Comparison of ENCODE assay signal across 1 cellular context in the genomic region with DNA sequence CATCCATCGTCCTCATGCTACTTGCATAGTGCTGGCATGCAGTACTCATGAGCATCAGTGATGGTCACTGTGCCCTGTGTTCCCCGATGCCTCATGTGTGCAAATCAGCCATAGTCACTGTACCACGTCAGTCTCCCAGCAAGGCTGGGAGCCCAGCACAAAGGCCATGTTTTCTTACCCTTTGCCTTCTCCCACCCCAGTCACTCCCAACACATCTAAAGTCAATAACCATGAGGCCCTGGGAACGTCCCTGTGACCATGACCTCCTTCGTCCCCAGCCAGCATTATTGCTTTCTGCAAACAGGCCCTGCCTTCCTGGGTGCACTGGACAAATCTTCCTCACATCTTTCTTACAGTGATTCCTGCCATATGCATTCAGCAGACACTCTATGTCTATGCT.
TF ChIP-seq lines count a peak whose summit lies in the region.

No MANE protein-coding gene starts in this region.

TF ChIP-seq in HepG2, 621 proteins besides CTCF, POLR2A, EP300 and RAD21 (continued from another document and continues in another):
- TF ChIP-seq, protein P1, sequence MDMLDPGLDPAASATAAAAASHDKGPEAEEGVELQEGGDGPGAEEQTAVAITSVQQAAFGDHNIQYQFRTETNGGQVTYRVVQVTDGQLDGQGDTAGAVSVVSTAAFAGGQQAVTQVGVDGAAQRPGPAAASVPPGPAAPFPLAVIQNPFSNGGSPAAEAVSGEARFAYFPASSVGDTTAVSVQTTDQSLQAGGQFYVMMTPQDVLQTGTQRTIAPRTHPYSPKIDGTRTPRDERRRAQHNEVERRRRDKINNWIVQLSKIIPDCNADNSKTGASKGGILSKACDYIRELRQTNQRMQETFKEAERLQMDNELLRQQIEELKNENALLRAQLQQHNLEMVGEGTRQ (IDR thresholded peaks at IDR 0.05; ENCODE audit: low read depth, low read length) = no peak
- TF ChIP-seq, protein P1 (CRISPR knock-in tag; IDR thresholded peaks at IDR 0.05; ENCODE audit: borderline replicate concordance) = no peak
- TF ChIP-seq, protein P2, sequence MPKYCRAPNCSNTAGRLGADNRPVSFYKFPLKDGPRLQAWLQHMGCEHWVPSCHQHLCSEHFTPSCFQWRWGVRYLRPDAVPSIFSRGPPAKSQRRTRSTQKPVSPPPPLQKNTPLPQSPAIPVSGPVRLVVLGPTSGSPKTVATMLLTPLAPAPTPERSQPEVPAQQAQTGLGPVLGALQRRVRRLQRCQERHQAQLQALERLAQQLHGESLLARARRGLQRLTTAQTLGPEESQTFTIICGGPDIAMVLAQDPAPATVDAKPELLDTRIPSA (CRISPR knock-in tag; IDR thresholded peaks at IDR 0.05; ENCODE audit: borderline replicate concordance) = no peak
- TF ChIP-seq, protein P3, sequence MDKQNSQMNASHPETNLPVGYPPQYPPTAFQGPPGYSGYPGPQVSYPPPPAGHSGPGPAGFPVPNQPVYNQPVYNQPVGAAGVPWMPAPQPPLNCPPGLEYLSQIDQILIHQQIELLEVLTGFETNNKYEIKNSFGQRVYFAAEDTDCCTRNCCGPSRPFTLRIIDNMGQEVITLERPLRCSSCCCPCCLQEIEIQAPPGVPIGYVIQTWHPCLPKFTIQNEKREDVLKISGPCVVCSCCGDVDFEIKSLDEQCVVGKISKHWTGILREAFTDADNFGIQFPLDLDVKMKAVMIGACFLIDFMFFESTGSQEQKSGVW (CRISPR knock-in tag; IDR thresholded peaks at IDR 0.05; ENCODE audit: borderline replicate concordance) = no peak
- TF ChIP-seq ZFP36L1 (CRISPR knock-in tag; IDR thresholded peaks at IDR 0.05) (no peak), HES4 (CRISPR knock-in tag; IDR thresholded peaks at IDR 0.05; ENCODE audit: borderline replicate concordance) (no peak), HNF4A (CRISPR knock-in tag; IDR thresholded peaks at IDR 0.05) (peak; percentile 95), ZNF891 (CRISPR knock-in tag; IDR thresholded peaks at IDR 0.05) (no peak), ZNF629 (CRISPR knock-in tag; conservative IDR thresholded peaks at IDR 0.05) (no peak), SRSF4 (IDR thresholded peaks at IDR 0.05; ENCODE audit: low read depth, low read length, poor library complexity, severe bottlenecking) (no peak), ZNF883 (CRISPR knock-in tag; IDR thresholded peaks at IDR 0.05; ENCODE audit: not compliant biosample characterization) (no peak), ZNF556 (CRISPR knock-in tag; IDR thresholded peaks at IDR 0.05; ENCODE audit: borderline replicate concordance) (peak; percentile 68; the same call in 1 of the 2 replicates), MXD4 (CRISPR knock-in tag; IDR thresholded peaks at IDR 0.05) (no peak), ZNF484 (CRISPR knock-in tag; IDR thresholded peaks at IDR 0.05; ENCODE audit: borderline replicate concordance, low read depth) (no peak), KLF12 (CRISPR knock-in tag; IDR thresholded peaks at IDR 0.05; ENCODE audit: borderline replicate concordance) (no peak), SAFB2 (CRISPR knock-in tag; IDR thresholded peaks at IDR 0.05; ENCODE audit: borderline replicate concordance, low read depth) (no peak), NFKB2 (CRISPR knock-in tag; IDR thresholded peaks at IDR 0.05; ENCODE audit: borderline replicate concordance) (no peak), TAF1 (CRISPR knock-in tag; IDR thresholded peaks at IDR 0.05) (no peak), ZNF878 (CRISPR knock-in tag; IDR thresholded peaks at IDR 0.05) (0 out of 2 replicates have a peak, but pooled peaks have one; percentile 42), ATAD3A (CRISPR knock-in tag; IDR thresholded peaks at IDR 0.05) (no peak), ELF4 (CRISPR knock-in tag; IDR thresholded peaks at IDR 0.05; ENCODE audit: borderline replicate concordance) (no peak), ZNF121 (CRISPR knock-in tag; IDR thresholded peaks at IDR 0.05) (no peak), ZNF607 (CRISPR knock-in tag; IDR thresholded peaks at IDR 0.05; ENCODE audit: borderline replicate concordance) (no peak), ZNF550 (CRISPR knock-in tag; IDR thresholded peaks at IDR 0.05; ENCODE audit: borderline replicate concordance) (no peak), SRY (CRISPR knock-in tag; IDR thresholded peaks at IDR 0.05) (no peak), NAIF1 (CRISPR knock-in tag; IDR thresholded peaks at IDR 0.05; ENCODE audit: borderline replicate concordance) (no peak), ZNF232 (CRISPR knock-in tag; IDR thresholded peaks at IDR 0.05; ENCODE audit: borderline replicate concordance) (0 out of 2 replicates have a peak, but pooled peaks have one; percentile 44), RFX3 (CRISPR knock-in tag; IDR thresholded peaks at IDR 0.05) (no peak)
- TF ChIP-seq, protein P4, sequence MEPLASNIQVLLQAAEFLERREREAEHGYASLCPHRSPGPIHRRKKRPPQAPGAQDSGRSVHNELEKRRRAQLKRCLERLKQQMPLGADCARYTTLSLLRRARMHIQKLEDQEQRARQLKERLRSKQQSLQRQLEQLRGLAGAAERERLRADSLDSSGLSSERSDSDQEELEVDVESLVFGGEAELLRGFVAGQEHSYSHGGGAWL (CRISPR knock-in tag; IDR thresholded peaks at IDR 0.05) = no peak
- TF ChIP-seq, protein P5, sequence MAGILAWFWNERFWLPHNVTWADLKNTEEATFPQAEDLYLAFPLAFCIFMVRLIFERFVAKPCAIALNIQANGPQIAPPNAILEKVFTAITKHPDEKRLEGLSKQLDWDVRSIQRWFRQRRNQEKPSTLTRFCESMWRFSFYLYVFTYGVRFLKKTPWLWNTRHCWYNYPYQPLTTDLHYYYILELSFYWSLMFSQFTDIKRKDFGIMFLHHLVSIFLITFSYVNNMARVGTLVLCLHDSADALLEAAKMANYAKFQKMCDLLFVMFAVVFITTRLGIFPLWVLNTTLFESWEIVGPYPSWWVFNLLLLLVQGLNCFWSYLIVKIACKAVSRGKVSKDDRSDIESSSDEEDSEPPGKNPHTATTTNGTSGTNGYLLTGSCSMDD (CRISPR knock-in tag; IDR thresholded peaks at IDR 0.05) = no peak
- TF ChIP-seq, protein P6, sequence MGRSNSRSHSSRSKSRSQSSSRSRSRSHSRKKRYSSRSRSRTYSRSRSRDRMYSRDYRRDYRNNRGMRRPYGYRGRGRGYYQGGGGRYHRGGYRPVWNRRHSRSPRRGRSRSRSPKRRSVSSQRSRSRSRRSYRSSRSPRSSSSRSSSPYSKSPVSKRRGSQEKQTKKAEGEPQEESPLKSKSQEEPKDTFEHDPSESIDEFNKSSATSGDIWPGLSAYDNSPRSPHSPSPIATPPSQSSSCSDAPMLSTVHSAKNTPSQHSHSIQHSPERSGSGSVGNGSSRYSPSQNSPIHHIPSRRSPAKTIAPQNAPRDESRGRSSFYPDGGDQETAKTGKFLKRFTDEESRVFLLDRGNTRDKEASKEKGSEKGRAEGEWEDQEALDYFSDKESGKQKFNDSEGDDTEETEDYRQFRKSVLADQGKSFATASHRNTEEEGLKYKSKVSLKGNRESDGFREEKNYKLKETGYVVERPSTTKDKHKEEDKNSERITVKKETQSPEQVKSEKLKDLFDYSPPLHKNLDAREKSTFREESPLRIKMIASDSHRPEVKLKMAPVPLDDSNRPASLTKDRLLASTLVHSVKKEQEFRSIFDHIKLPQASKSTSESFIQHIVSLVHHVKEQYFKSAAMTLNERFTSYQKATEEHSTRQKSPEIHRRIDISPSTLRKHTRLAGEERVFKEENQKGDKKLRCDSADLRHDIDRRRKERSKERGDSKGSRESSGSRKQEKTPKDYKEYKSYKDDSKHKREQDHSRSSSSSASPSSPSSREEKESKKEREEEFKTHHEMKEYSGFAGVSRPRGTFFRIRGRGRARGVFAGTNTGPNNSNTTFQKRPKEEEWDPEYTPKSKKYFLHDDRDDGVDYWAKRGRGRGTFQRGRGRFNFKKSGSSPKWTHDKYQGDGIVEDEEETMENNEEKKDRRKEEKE (IDR thresholded peaks at IDR 0.05) = no peak
- TF ChIP-seq, protein P7, sequence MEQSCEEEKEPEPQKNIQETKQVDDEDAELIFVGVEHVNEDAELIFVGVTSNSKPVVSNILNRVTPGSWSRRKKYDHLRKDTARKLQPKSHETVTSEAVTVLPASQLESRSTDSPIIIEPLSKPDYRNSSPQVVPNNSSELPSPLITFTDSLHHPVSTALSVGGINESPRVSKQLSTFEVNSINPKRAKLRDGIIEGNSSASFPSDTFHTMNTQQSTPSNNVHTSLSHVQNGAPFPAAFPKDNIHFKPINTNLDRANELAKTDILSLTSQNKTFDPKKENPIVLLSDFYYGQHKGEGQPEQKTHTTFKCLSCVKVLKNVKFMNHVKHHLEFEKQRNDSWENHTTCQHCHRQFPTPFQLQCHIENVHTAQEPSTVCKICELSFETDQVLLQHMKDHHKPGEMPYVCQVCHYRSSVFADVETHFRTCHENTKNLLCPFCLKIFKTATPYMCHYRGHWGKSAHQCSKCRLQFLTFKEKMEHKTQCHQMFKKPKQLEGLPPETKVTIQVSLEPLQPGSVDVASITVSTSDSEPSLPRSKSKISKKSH (CRISPR knock-in tag; IDR thresholded peaks at IDR 0.05; ENCODE audit: borderline replicate concordance) = no peak
- TF ChIP-seq, protein P8, sequence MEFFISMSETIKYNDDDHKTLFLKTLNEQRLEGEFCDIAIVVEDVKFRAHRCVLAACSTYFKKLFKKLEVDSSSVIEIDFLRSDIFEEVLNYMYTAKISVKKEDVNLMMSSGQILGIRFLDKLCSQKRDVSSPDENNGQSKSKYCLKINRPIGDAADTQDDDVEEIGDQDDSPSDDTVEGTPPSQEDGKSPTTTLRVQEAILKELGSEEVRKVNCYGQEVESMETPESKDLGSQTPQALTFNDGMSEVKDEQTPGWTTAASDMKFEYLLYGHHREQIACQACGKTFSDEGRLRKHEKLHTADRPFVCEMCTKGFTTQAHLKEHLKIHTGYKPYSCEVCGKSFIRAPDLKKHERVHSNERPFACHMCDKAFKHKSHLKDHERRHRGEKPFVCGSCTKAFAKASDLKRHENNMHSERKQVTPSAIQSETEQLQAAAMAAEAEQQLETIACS (CRISPR knock-in tag; IDR thresholded peaks at IDR 0.05) = no peak
- TF ChIP-seq, protein P9, sequence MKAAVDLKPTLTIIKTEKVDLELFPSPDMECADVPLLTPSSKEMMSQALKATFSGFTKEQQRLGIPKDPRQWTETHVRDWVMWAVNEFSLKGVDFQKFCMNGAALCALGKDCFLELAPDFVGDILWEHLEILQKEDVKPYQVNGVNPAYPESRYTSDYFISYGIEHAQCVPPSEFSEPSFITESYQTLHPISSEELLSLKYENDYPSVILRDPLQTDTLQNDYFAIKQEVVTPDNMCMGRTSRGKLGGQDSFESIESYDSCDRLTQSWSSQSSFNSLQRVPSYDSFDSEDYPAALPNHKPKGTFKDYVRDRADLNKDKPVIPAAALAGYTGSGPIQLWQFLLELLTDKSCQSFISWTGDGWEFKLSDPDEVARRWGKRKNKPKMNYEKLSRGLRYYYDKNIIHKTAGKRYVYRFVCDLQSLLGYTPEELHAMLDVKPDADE (CRISPR knock-in tag; IDR thresholded peaks at IDR 0.05) = no peak
- TF ChIP-seq, protein P10, sequence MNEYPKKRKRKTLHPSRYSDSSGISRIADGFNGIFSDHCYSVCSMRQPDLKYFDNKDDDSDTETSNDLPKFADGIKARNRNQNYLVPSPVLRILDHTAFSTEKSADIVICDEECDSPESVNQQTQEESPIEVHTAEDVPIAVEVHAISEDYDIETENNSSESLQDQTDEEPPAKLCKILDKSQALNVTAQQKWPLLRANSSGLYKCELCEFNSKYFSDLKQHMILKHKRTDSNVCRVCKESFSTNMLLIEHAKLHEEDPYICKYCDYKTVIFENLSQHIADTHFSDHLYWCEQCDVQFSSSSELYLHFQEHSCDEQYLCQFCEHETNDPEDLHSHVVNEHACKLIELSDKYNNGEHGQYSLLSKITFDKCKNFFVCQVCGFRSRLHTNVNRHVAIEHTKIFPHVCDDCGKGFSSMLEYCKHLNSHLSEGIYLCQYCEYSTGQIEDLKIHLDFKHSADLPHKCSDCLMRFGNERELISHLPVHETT (CRISPR knock-in tag; conservative IDR thresholded peaks at IDR 0.05) = no peak
- TF ChIP-seq, protein P11, sequence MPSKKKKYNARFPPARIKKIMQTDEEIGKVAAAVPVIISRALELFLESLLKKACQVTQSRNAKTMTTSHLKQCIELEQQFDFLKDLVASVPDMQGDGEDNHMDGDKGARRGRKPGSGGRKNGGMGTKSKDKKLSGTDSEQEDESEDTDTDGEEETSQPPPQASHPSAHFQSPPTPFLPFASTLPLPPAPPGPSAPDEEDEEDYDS (CRISPR knock-in tag; IDR thresholded peaks at IDR 0.05) = no peak
- TF ChIP-seq, protein P12, sequence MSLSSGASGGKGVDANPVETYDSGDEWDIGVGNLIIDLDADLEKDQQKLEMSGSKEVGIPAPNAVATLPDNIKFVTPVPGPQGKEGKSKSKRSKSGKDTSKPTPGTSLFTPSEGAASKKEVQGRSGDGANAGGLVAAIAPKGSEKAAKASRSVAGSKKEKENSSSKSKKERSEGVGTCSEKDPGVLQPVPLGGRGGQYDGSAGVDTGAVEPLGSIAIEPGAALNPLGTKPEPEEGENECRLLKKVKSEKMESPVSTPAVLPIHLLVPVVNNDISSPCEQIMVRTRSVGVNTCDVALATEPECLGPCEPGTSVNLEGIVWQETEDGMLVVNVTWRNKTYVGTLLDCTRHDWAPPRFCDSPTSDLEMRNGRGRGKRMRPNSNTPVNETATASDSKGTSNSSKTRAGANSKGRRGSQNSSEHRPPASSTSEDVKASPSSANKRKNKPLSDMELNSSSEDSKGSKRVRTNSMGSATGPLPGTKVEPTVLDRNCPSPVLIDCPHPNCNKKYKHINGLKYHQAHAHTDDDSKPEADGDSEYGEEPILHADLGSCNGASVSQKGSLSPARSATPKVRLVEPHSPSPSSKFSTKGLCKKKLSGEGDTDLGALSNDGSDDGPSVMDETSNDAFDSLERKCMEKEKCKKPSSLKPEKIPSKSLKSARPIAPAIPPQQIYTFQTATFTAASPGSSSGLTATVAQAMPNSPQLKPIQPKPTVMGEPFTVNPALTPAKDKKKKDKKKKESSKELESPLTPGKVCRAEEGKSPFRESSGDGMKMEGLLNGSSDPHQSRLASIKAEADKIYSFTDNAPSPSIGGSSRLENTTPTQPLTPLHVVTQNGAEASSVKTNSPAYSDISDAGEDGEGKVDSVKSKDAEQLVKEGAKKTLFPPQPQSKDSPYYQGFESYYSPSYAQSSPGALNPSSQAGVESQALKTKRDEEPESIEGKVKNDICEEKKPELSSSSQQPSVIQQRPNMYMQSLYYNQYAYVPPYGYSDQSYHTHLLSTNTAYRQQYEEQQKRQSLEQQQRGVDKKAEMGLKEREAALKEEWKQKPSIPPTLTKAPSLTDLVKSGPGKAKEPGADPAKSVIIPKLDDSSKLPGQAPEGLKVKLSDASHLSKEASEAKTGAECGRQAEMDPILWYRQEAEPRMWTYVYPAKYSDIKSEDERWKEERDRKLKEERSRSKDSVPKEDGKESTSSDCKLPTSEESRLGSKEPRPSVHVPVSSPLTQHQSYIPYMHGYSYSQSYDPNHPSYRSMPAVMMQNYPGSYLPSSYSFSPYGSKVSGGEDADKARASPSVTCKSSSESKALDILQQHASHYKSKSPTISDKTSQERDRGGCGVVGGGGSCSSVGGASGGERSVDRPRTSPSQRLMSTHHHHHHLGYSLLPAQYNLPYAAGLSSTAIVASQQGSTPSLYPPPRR (CRISPR knock-in tag; IDR thresholded peaks at IDR 0.05; ENCODE audit: borderline replicate concordance) = peak; percentile 94
